ENCODE assay signal across 10 cellular contexts in the genomic region with DNA sequence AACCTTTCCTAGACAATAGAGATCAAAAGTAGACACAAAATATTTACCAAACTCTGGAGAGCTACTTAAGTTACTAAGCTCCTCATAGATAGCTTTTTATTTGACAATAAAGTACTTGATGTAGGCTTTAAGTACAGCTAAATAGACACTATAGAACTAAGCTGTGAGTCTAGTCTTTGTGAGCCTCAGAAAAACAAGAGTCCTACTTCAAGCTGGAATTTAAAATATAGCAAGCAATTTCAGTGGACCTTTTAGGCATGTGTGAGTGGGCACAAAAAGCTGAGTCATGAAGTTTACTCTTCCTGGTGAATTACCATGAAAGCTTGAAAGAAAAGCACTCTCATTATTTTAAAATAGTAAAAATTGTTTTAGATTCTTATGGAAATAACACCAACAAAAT.
DNase-seq lines count a peak whose midpoint lies in the region; ATAC-seq, FAIRE-seq and TF ChIP-seq lines count a peak whose summit lies in the region.
"Had no signal": no experiment of that assay in that cellular context is flagged by ENCODE, and none has a peak within 500 bp of the region (broad histone marks: within the 10 kb centered on the region; RNA-seq: fewer than 3 reads in every experiment).

No MANE protein-coding gene starts in this region.

- H3K4me2 ChIP-seq in IMR-90 (ENCODE audit: low read depth, low read length) = no peak overlapping the region
- H3K4me2 ChIP-seq in astrocyte (ENCODE audit: low read length) = peak overlapping the region; percentile 17

- DNase-seq in Calu3 = no peak
- DNase-seq in IMR-90 = peak; percentile 53
- DNase-seq in astrocyte (ENCODE audit: low read depth) = peak; percentile 53
- no peak for DNase-seq in hypothalamus (lab: John Stamatoyannopoulos, UW)
- no peak for DNase-seq in GM13977 (ENCODE audit: low spot score)
- DNase-seq in putamen (ENCODE audit: low spot score) = no peak

- no peak overlapping the region for H3K18ac ChIP-seq in IMR-90 (ENCODE audit: low read depth, low read length)

- no peak overlapping the region for H2BK120ac ChIP-seq in IMR-90 (ENCODE audit: low read depth, low read length)

- CTCF ChIA-PET in Calu3 (lab: Charles Lee) (interaction anchor here (2.4 kb wide), 1 partner anchor 200 kb away, joined by 7 read pairs; no protein-coding TSS in a partner anchor), IMR-90 (lab: Yijun Ruan, JAX) (interaction anchor here (1.0 to 1.3 kb wide), 3 partner anchors 9 to 136 kb away, joined by 3 to 4 read pairs (median 4); no protein-coding TSS in a partner anchor)

- in situ Hi-C loops in IMR-90 (cut with MboI; ENCODE audit: low sequenced_read_pairs) (no loop called here), GM13977 (cut with MboI; ENCODE audit: low pct_unique_long_range_greater_than_20kb, low sequenced_read_pairs, unreplicated experiment) (no loop called here)

- H3K9ac ChIP-seq in IMR-90 (ENCODE audit: low read depth, low read length) = no peak overlapping the region
- H3K9ac ChIP-seq in astrocyte (ENCODE audit: low read length) = no peak overlapping the region
- H3K9ac ChIP-seq: parathyroid adenoma had no signal

- H3K9me1 ChIP-seq in IMR-90 (ENCODE audit: insufficient read depth, low read length) = 0 out of 2 replicates have a peak, but pooled peaks cover 3% of the 10 kb centered on the region

- H2AK9ac ChIP-seq in IMR-90 (replicated peaks; ENCODE audit: low read depth, low read length, poor library complexity) = no peak overlapping the region

- FAIRE-seq in astrocyte (lab: Jason Lieb, UNC) = peak; percentile 5

- no peaks in the 10 kb centered on the region for H3K27me3 Mint-ChIP-seq in Calu3 (ENCODE audit: unreplicated experiment)
- no peaks in the 10 kb centered on the region for H3K27me3 Mint-ChIP-seq in astrocyte (ENCODE audit: low read depth, unreplicated experiment)

- no peaks in the 10 kb centered on the region; the same call in 1 of the 2 replicates for H3K36me3 ChIP-seq in IMR-90 (ENCODE audit: control insufficient read depth, insufficient read depth, low read length)
- H3K36me3 ChIP-seq in astrocyte (ENCODE audit: insufficient read depth, low read length) = no peaks in the 10 kb centered on the region
- H3K36me3 ChIP-seq in mesodermal cell (ENCODE audit: control insufficient read depth, insufficient read depth, low read length) = peaks cover 5% of the 10 kb centered on the region
- H3K36me3 ChIP-seq: thoracic aorta had no signal

- BruUV-seq in Calu3 (replicated peaks; lab: Mats Ljungman, UMichigan) = no TSS peak
- no TSS peak for BruUV-seq in IMR-90 (replicated peaks; lab: Mats Ljungman, UMichigan)

- H3K9me3 ChIP-seq in IMR-90 (ENCODE audit: control insufficient read depth, insufficient read depth, low read length) = no peaks in the 10 kb centered on the region
- H3K9me3 ChIP-seq in astrocyte (ENCODE audit: insufficient read depth, low read depth, low read length) = no peaks in the 10 kb centered on the region
- no peaks in the 10 kb centered on the region for H3K9me3 ChIP-seq in mesodermal cell (ENCODE audit: control insufficient read depth, low read length)
- H3K9me3 ChIP-seq: thoracic aorta had no signal

- no peak for TF ChIP-seq POLR2A in IMR-90 (IDR thresholded peaks at IDR 0.05; ENCODE audit: low read depth, low read length)

- no peak overlapping the region for H3K14ac ChIP-seq in IMR-90 (replicated peaks; ENCODE audit: low read depth, low read length)

- H3K4me3 ChIP-seq in IMR-90 (ENCODE audit: insufficient read depth, low read depth, low read length) (no peak overlapping the region), astrocyte (ENCODE audit: insufficient read depth, low read depth, low read length) (no peak overlapping the region), mesodermal cell (ENCODE audit: extremely low read depth, insufficient read depth, low read length, poor library complexity, severe bottlenecking) (no peak overlapping the region)
- H3K4me3 ChIP-seq: thoracic aorta had no signal

- intact Hi-C loops in Calu3 (cut with micrococcal nuclease; ENCODE audit: unreplicated experiment) = no loop called here
- intact Hi-C loops in IMR-90 (cut with micrococcal nuclease) = no loop called here

- dilution Hi-C loops in IMR-90 (cut with HindIII; ENCODE audit: low sequenced_read_pairs, unreplicated experiment) = no loop called here

- H2AFZ ChIP-seq in IMR-90 (replicated peaks; ENCODE audit: low read length, poor library complexity) = no peak overlapping the region
- no peak overlapping the region for H2AFZ ChIP-seq in astrocyte (ENCODE audit: low read depth, low read length)
- H2AFZ ChIP-seq: parathyroid adenoma had no signal

- no peak overlapping the region for H4K5ac ChIP-seq in IMR-90 (ENCODE audit: low read depth, low read length)

- no peak overlapping the region for H4K8ac ChIP-seq in IMR-90 (ENCODE audit: low read depth in 2 of 2, low read length in 2 of 2)

- H2BK5ac ChIP-seq in IMR-90 (ENCODE audit: low read depth, low read length, poor library complexity, severe bottlenecking) = no peak overlapping the region

- no peak for TF ChIP-seq RAD21 in IMR-90 (IDR thresholded peaks at IDR 0.05; ENCODE audit: low read length)

- H3K27me3 ChIP-seq in IMR-90 (ENCODE audit: control insufficient read depth, insufficient read depth, low read length) (no peaks in the 10 kb centered on the region), astrocyte (ENCODE audit: insufficient read depth, low read length) (no peaks in the 10 kb centered on the region)

- H3K4me3 Mint-ChIP-seq in Calu3 (ENCODE audit: low read depth, unreplicated experiment) (no peak overlapping the region), astrocyte (ENCODE audit: unreplicated experiment) (no peak overlapping the region)

- H3K36me3 Mint-ChIP-seq in Calu3 (ENCODE audit: insufficient read depth, unreplicated experiment) (no peaks in the 10 kb centered on the region), astrocyte (ENCODE audit: low read depth, unreplicated experiment) (peaks cover 6% of the 10 kb centered on the region)

- ATAC-seq in IMR-90 (ENCODE audit: low read depth) = peak; percentile 53
- no peak for ATAC-seq in GM18909 (IDR thresholded peaks at IDR 0.05; ENCODE audit: poor library complexity, unreplicated experiment)

- no peaks in the 10 kb centered on the region for H4K20me1 ChIP-seq in IMR-90 (ENCODE audit: insufficient read depth, low read length)
- H4K20me1 ChIP-seq in astrocyte (ENCODE audit: insufficient read depth, low read length) = no peaks in the 10 kb centered on the region

- H3K4me1 ChIP-seq in IMR-90 (ENCODE audit: control insufficient read depth, insufficient read depth, low read length) (peaks cover 5% of the 10 kb centered on the region; the same call in 1 of the 2 replicates), astrocyte (ENCODE audit: insufficient read depth, low read length) (peaks cover 17% of the 10 kb centered on the region), mesodermal cell (ENCODE audit: control insufficient read depth, insufficient read depth, low read length, poor library complexity, severe bottlenecking) (peaks cover 25% of the 10 kb centered on the region)

- H3K4me1 Mint-ChIP-seq in Calu3 (ENCODE audit: low read depth, unreplicated experiment) (peaks cover 13% of the 10 kb centered on the region), astrocyte (ENCODE audit: low read depth, unreplicated experiment) (peaks cover 40% of the 10 kb centered on the region)

- no peak overlapping the region for H3K56ac ChIP-seq in IMR-90 (ENCODE audit: extremely low read depth, insufficient read depth, low read length)

- H3K27ac Mint-ChIP-seq in Calu3 (ENCODE audit: unreplicated experiment) (peak overlapping the region; percentile 47), astrocyte (ENCODE audit: unreplicated experiment) (peak overlapping the region; percentile 84)

- no peak overlapping the region for H4K91ac ChIP-seq in IMR-90 (ENCODE audit: insufficient read depth, low read depth, low read length)

- no peak overlapping the region for H2BK20ac ChIP-seq in IMR-90 (ENCODE audit: low read depth, low read length)

- H3K27ac ChIP-seq in IMR-90 (ENCODE audit: insufficient read depth, low read length) = no peak overlapping the region
- peak overlapping the region; percentile 0 for H3K27ac ChIP-seq in astrocyte (ENCODE audit: low read depth, low read length)
- H3K27ac ChIP-seq in mesodermal cell (ENCODE audit: low read depth, low read length, severe bottlenecking) = peak overlapping the region; percentile 78
- H3K27ac ChIP-seq: parathyroid adenoma, thoracic aorta had no signal

- peaks cover 8 to 55% of the 10 kb centered on the region in 2 experiments for H3K79me1 ChIP-seq in IMR-90 (ENCODE audit: low read depth in 1 of 2, low read length in 2 of 2)

- no peak overlapping the region for H3K23ac ChIP-seq in IMR-90 (ENCODE audit: low read depth, low read length)

- no peak overlapping the region for H3K4ac ChIP-seq in IMR-90 (ENCODE audit: low read depth, low read length)

- peaks cover 30% of the 10 kb centered on the region for H3K79me2 ChIP-seq in astrocyte (ENCODE audit: insufficient read depth, low read length)

- POLR2A ChIA-PET in IMR-90 (lab: Charles Lee; ENCODE audit: unreplicated experiment) = no interaction called here

- no peak for TF ChIP-seq CTCF in Calu3 (IDR thresholded peaks at IDR 0.05; ENCODE audit: unreplicated experiment)
- TF ChIP-seq CTCF in IMR-90 (conservative IDR thresholded peaks at IDR 0.05; ENCODE audit: low read depth, low read length) = no peak
- no peak for TF ChIP-seq CTCF in astrocyte (IDR thresholded peaks at IDR 0.05; ENCODE audit: insufficient read depth, low read depth, low read length)
- TF ChIP-seq CTCF in GM13977 (IDR thresholded peaks at IDR 0.05; ENCODE audit: extremely low read depth, insufficient read depth, missing control alignments) = no peak

- no peaks in the 10 kb centered on the region for H3K9me3 Mint-ChIP-seq in Calu3 (ENCODE audit: low read depth, unreplicated experiment)
- H3K9me3 Mint-ChIP-seq in astrocyte (ENCODE audit: unreplicated experiment) = no peaks in the 10 kb centered on the region

- no peak overlapping the region for H2AK5ac ChIP-seq in IMR-90 (ENCODE audit: low read depth, low read length)

- H2BK15ac ChIP-seq in IMR-90 (ENCODE audit: low read depth, low read length) = no peak overlapping the region

TF ChIP-seq in IMR-90, 13 proteins besides CTCF, POLR2A, EP300 and RAD21 (continues in another document):
- TF ChIP-seq FOS (IDR thresholded peaks at IDR 0.05; ENCODE audit: low read depth, low read length) (no peak), MAZ (IDR thresholded peaks at IDR 0.05; ENCODE audit: borderline replicate concordance, low read depth, low read length) (no peak), CEBPB (IDR thresholded peaks at IDR 0.05; ENCODE audit: low read depth, low read length) (no peak), RCOR1 (IDR thresholded peaks at IDR 0.05; ENCODE audit: insufficient replicate concordance, low read length) (no peak), RFX5 (IDR thresholded peaks at IDR 0.05; ENCODE audit: low read depth, low read length) (no peak), MAFK (IDR thresholded peaks at IDR 0.05; ENCODE audit: low read depth, low read length) (peak; percentile 98), NFE2L2 (IDR thresholded peaks at IDR 0.05; ENCODE audit: low read depth, low read length) (peak; percentile 91)

Comparison
In these comparisons a context has a peak if more than half of its experiments do, and no peak if none do; other contexts are left out.
1. DNase-seq: peak in IMR-90 (single experiment) and astrocyte (single experiment); none in Calu3 (single experiment), hypothalamus (0 of 51), GM13977 (single experiment) and putamen (single experiment).